ENCODE assay signal across 8 cellular contexts in the genomic region with DNA sequence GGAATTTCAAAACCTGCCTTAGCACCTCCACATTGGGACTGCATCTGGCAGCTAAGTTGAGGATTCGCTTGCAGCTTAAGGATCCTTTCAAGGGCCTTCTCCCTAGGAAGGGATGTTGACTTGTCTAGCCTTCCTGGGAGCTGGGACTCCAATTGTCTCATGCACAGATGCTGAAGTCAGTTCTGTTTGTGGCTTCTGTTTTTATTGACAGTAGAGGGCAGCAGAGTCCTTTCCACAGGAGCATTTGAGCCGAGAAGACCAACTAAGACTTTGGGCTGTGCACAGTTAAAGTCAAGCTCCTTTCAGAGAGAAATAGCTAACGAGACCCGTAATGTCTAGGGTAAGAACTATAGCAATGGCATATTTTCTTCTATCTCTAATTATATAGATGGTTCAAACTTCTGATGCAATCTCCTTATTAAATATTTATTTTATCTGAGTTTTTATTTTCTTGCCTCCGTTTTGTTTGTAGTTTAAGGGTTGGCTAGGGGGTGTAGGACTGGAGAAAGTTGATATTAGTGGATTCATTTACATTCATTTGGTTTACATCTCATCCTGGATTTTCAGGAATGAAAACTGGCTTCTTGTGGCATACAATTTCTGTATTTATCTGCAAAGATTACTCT. TPM values are rescaled to one million over a fixed set of nuclear protein-coding genes. Genes with fewer than 3 reads are reported as not detected.
DNase-seq lines count a peak whose midpoint lies in the region; ATAC-seq and TF ChIP-seq lines count a peak whose summit lies in the region.

No MANE protein-coding gene starts in this region.

- no TSS peak for BruUV-seq in Caco-2 (replicated peaks; lab: Mats Ljungman, UMichigan)

- H3K4me1 Mint-ChIP-seq in Caco-2 (ENCODE audit: low read depth, unreplicated experiment): no peaks in the 10 kb centered on the region
- H3K4me1 Mint-ChIP-seq in activated naive CD4-positive, alpha-beta T cell treated with anti-CD3 and anti-CD28 coated beads, Interleukin-2, amount 10 ng/mL, durations not matched to agents 7 days and 5 days: no peaks in the 10 kb centered on the region

- no peaks in the 10 kb centered on the region for H3K27me3 ChIP-seq in Caco-2 (replicated peaks; ENCODE audit: control insufficient read depth, insufficient read depth, low read length)
- no peaks in the 10 kb centered on the region for H3K27me3 ChIP-seq in cardiac muscle cell
- H3K27me3 ChIP-seq in psoas muscle (ENCODE audit: insufficient read depth in 3 of 3, low read length in 2 of 3): peaks cover 0 to 2% (median 0%) of the 10 kb centered on the region in 3 donors

- H3K27ac ChIP-seq in cardiac muscle cell: no peak overlapping the region
- H3K27ac ChIP-seq in psoas muscle: no peak overlapping the region

- POLR2A ChIA-PET in Caco-2 (lab: Charles Lee): no interaction called here

- H3K9me3 ChIP-seq in Caco-2: peaks cover 2% of the 10 kb centered on the region; the same call in 1 of the 2 replicates
- H3K9me3 ChIP-seq in cardiac muscle cell (ENCODE audit: low read depth): no peaks in the 10 kb centered on the region
- H3K9me3 ChIP-seq in psoas muscle: peaks cover 4% of the 10 kb centered on the region

- H3K36me3 ChIP-seq in Caco-2 (ENCODE audit: control insufficient read depth, insufficient read depth, low read length) (no peaks in the 10 kb centered on the region), cardiac muscle cell (no peaks in the 10 kb centered on the region), psoas muscle (ENCODE audit: insufficient read depth in 1 of 2, low read depth in 1 of 2) (no peaks in the 10 kb centered on the region)

- peaks cover 6% of the 10 kb centered on the region for H3K27me3 Mint-ChIP-seq in Caco-2 (ENCODE audit: insufficient read depth, unreplicated experiment)
- H3K27me3 Mint-ChIP-seq in activated naive CD4-positive, alpha-beta T cell treated with anti-CD3 and anti-CD28 coated beads, Interleukin-2, amount 10 ng/mL, durations not matched to agents 7 days and 5 days: peaks cover 3% of the 10 kb centered on the region

- WGBS in psoas muscle, 3 donors: 18 to 21% (median 20%) methylated on average over 5 of the region's 5 CpGs

- DNase-seq in Caco-2 (peak; percentile 57 to 68), NCI-H526 treated with DMSO at 0.1 percent for 48 hours (lab: John Stamatoyannopoulos, UW) (peak; percentile 65), cardiac muscle cell (ENCODE audit: low read depth in 1 of 2, low spot score in 1 of 2) (peak; percentile 78 to 83), psoas muscle (no peak)
- DNase-seq in activated naive CD4-positive, alpha-beta T cell treated with anti-CD3 and anti-CD28 coated beads, Interleukin-2, amount 10 ng/mL, durations not matched to agents 7 days and 5 days: peak; percentile 39
- no peak for DNase-seq in activated CD8-positive, alpha-beta memory T cell treated with anti-CD3 and anti-CD28 coated beads, Interleukin-2, amount 50 U/mL, for 48 hours

- H3K9me3 Mint-ChIP-seq in Caco-2 (ENCODE audit: unreplicated experiment): no peaks in the 10 kb centered on the region
- no peaks in the 10 kb centered on the region for H3K9me3 Mint-ChIP-seq in activated naive CD4-positive, alpha-beta T cell treated with anti-CD3 and anti-CD28 coated beads, Interleukin-2, amount 10 ng/mL, durations not matched to agents 7 days and 5 days

- intact Hi-C loops in Caco-2 (cut with micrococcal nuclease; ENCODE audit: unreplicated experiment) (loop anchor here (1.0 to 10.0 kb wide), 5 partner anchors 33 to 1956 kb away; no protein-coding TSS in a partner anchor), psoas muscle (cut with DNase I) (loop anchor here in 1 of 2 donors (10.0 kb wide), 1 partner anchor 1956 kb away; no protein-coding TSS in a partner anchor)

- no peaks in the 10 kb centered on the region for H3K4me1 ChIP-seq in Caco-2
- peaks cover 4% of the 10 kb centered on the region for H3K4me1 ChIP-seq in cardiac muscle cell (ENCODE audit: low read depth)
- H3K4me1 ChIP-seq in psoas muscle: no peaks in the 10 kb centered on the region

- no peak overlapping the region for H3K27ac Mint-ChIP-seq in Caco-2 (ENCODE audit: unreplicated experiment)
- no peak overlapping the region for H3K27ac Mint-ChIP-seq in activated naive CD4-positive, alpha-beta T cell treated with anti-CD3 and anti-CD28 coated beads, Interleukin-2, amount 10 ng/mL, durations not matched to agents 7 days and 5 days

- H3K4me3 ChIP-seq in Caco-2 (ENCODE audit: low read depth, low read length) (no peak overlapping the region), cardiac muscle cell (no peak overlapping the region), psoas muscle (no peak overlapping the region)

- CTCF ChIA-PET in Caco-2 (lab: Charles Lee): interaction anchor here (0.5 to 1.8 kb wide), 14 partner anchors 9 to 843 kb away, joined by 3 to 12 read pairs (median 4); a partner anchor contains a TSS
- CTCF ChIA-PET in activated naive CD4-positive, alpha-beta T cell treated with anti-CD3 and anti-CD28 coated beads, Interleukin-2, amount 10 ng/mL, durations not matched to agents 7 days and 5 days (lab: Charles Lee): interaction anchor here (0.5 to 2.4 kb wide), 15 partner anchors 8 to 1955 kb away, joined by 3 to 17 read pairs (median 4); no protein-coding TSS in a partner anchor

- H3K4me3 Mint-ChIP-seq in Caco-2 (ENCODE audit: unreplicated experiment): no peak overlapping the region
- H3K4me3 Mint-ChIP-seq in activated naive CD4-positive, alpha-beta T cell treated with anti-CD3 and anti-CD28 coated beads, Interleukin-2, amount 10 ng/mL, durations not matched to agents 7 days and 5 days: no peak overlapping the region

- ATAC-seq in GM18909 (IDR thresholded peaks at IDR 0.05; ENCODE audit: poor library complexity, unreplicated experiment) (peak; percentile 81), HG03432 (IDR thresholded peaks at IDR 0.05; ENCODE audit: unreplicated experiment) (peak; percentile 90), psoas muscle (peak; percentile 50 to 70 (median 64))

- TF ChIP-seq CTCF in Caco-2 (IDR thresholded peaks at IDR 0.05; ENCODE audit: insufficient read depth in 1 of 2, low read depth in 1 of 2, low read length in 1 of 2, severe bottlenecking in 1 of 2, unreplicated experiment in 1 of 2) (peak; percentile 77 to 83), cardiac muscle cell (IDR thresholded peaks at IDR 0.05; ENCODE audit: low read depth, low read length) (peak; percentile 75), psoas muscle (IDR thresholded peaks at IDR 0.05) (peak; percentile 67)

- H3K36me3 Mint-ChIP-seq in Caco-2 (ENCODE audit: insufficient read depth, unreplicated experiment): no peaks in the 10 kb centered on the region
- no peaks in the 10 kb centered on the region for H3K36me3 Mint-ChIP-seq in activated naive CD4-positive, alpha-beta T cell treated with anti-CD3 and anti-CD28 coated beads, Interleukin-2, amount 10 ng/mL, durations not matched to agents 7 days and 5 days

RNA-seq across cellular contexts. Expression of a gene that starts 59.7 kb away (rescaled TPM):
- total RNA-seq in Caco-2 (2022) (5.8 and 6.8 TPM in 2 replicates), cardiac muscle cell (9.9 and 13.8 TPM in 2 replicates), psoas muscle (1 to 10 TPM; 3.2 to 8.5 (median 6.9) TPM)
- polyA plus RNA-seq in cardiac muscle cell (4.3 and 11.8 TPM in 2 replicates), psoas muscle (10 to 100 TPM in 1 of 3 donors, 1 to 10 TPM in 2; 1.8 to 11.2 (median 3.0) TPM)

Comparison
In these comparisons a context has a peak if more than half of its experiments do, and no peak if none do; other contexts are left out.
1. DNase-seq: peak in Caco-2 (2 of 2), NCI-H526 treated with DMSO at 0.1 percent for 48 hours (single experiment), activated naive CD4-positive, alpha-beta T cell treated with anti-CD3 and anti-CD28 coated beads, Interleukin-2, amount 10 ng/mL, durations not matched to agents 7 days and 5 days (single experiment) and cardiac muscle cell (2 of 2); none in psoas muscle (0 of 2) and activated CD8-positive, alpha-beta memory T cell treated with anti-CD3 and anti-CD28 coated beads, Interleukin-2, amount 50 U/mL, for 48 hours (single experiment).
2. Peak in every context shown above with its lines, with median percentiles within 50 percentile points of each other: CTCF ChIP-seq and ATAC-seq.